17 cellular contexts compared by ENCODE assay signal in genomic region chr1:35561972-35562680, GRCh38. TPM values are rescaled to one million over a fixed set of nuclear protein-coding genes. Genes with fewer than 3 reads are reported as not detected.
A peak's percentile ranks its signal among the peaks of the same experiment; 100 is the strongest.
DNase-seq lines count a peak whose midpoint lies in the region; ATAC-seq and TF ChIP-seq lines count a peak whose summit lies in the region.
"Had no signal": no experiment of that assay in that cellular context is flagged by ENCODE, and none has a peak within 500 bp of the region (broad histone marks: within the 10 kb centered on the region; RNA-seq: fewer than 3 reads in every experiment).

No MANE protein-coding gene starts in this region.

- H3K27me3 ChIP-seq in CD4-positive, alpha-beta memory T cell (ENCODE audit: insufficient read depth, low read length): no peaks in the 10 kb centered on the region
- H3K27me3 ChIP-seq in dorsolateral prefrontal cortex (no peaks in the 10 kb centered on the region), osteoblast (ENCODE audit: insufficient read depth, low read length) (no peaks in the 10 kb centered on the region)
- H3K27me3 ChIP-seq: pancreas, right atrium auricular region, suprapubic skin had no signal

- no peaks in the 10 kb centered on the region for H3K9me3 Mint-ChIP-seq in CD4-positive, alpha-beta memory T cell
- H3K9me3 Mint-ChIP-seq: activated CD4-positive, alpha-beta T cell treated with anti-CD3 and anti-CD28 coated beads, Interleukin-2, amount 10 ng/mL, durations not matched to agents 24 days and 14 days; activated naive CD8-positive, alpha-beta T cell treated with anti-CD3 and anti-CD28 coated beads, Interleukin-2, amount 50 U/mL, for 24 hours; activated T-helper 2 cell treated with anti-CD3 and anti-CD28 coated beads, Interferon-gamma antibody, Interleukin-2, Interleukin-4, amounts not matched to agents 10 μg/mL and 5 μg/mL and 100 μg/mL, durations not matched to agents 14 hours and 24 hours and 36 hours had no signal

- CTCF ChIA-PET in CD4-positive, alpha-beta memory T cell (lab: Charles Lee; ENCODE audit: partially characterized antibody): interaction anchor here (0.8 to 5.2 kb wide), 7 partner anchors 23 to 360 kb away, joined by 3 to 69 read pairs (median 3); no protein-coding TSS in a partner anchor

- TF ChIP-seq CTCF in dorsolateral prefrontal cortex (IDR thresholded peaks at IDR 0.05 in 54 of 56, conservative IDR thresholded peaks at IDR 0.05 in 2 of 56; ENCODE audit: low read depth in 1 of 56, partially characterized antibody in 56 of 56) (no peak), osteoblast (IDR thresholded peaks at IDR 0.05; ENCODE audit: extremely low read depth, low read depth, low read length) (no peak)

- H3K27ac Mint-ChIP-seq in CD4-positive, alpha-beta memory T cell: peak overlapping the region in 5 of 7 donors; percentile 13 to 74 (median 50)
- H3K27ac Mint-ChIP-seq: activated CD4-positive, alpha-beta T cell treated with anti-CD3 and anti-CD28 coated beads, Interleukin-2, amount 10 ng/mL, durations not matched to agents 24 days and 14 days; activated naive CD8-positive, alpha-beta T cell treated with anti-CD3 and anti-CD28 coated beads, Interleukin-2, amount 50 U/mL, for 24 hours; activated T-helper 2 cell treated with anti-CD3 and anti-CD28 coated beads, Interferon-gamma antibody, Interleukin-2, Interleukin-4, amounts not matched to agents 10 μg/mL and 5 μg/mL and 100 μg/mL, durations not matched to agents 14 hours and 24 hours and 36 hours had no signal

- peak overlapping the region; percentile 41 for H3K4me2 ChIP-seq in osteoblast (ENCODE audit: insufficient read depth, low read length)
- H3K4me2 ChIP-seq: SK-N-SH had no signal

- peaks cover 15 to 52% (median 23%) of the 10 kb centered on the region in 4 donors for H3K4me1 Mint-ChIP-seq in CD4-positive, alpha-beta memory T cell

- peaks cover 25% of the 10 kb centered on the region for H3K79me2 ChIP-seq in osteoblast (ENCODE audit: insufficient read depth, low read length)

- peaks cover 17% of the 10 kb centered on the region for H3K4me1 ChIP-seq in CD4-positive, alpha-beta memory T cell (ENCODE audit: insufficient read depth, low read length)
- peaks cover 21% of the 10 kb centered on the region for H3K4me1 ChIP-seq in osteoblast (ENCODE audit: insufficient read depth, low read length)

- H3K4me3 ChIP-seq in CD4-positive, alpha-beta memory T cell (ENCODE audit: low read length in 2 of 2): no peak overlapping the region
- H3K4me3 ChIP-seq in dorsolateral prefrontal cortex: peak overlapping the region in 53 of 59 donors; percentile 2 to 100 (median 91)
- H3K4me3 ChIP-seq in osteoblast (ENCODE audit: insufficient read depth, low read length): no peak overlapping the region
- H3K4me3 ChIP-seq: left ventricle myocardium inferior, pancreas, right atrium auricular region, suprapubic skin had no signal

- H3K36me3 Mint-ChIP-seq in CD4-positive, alpha-beta memory T cell: peaks cover 5 to 46% of the 10 kb centered on the region in 2 donors

- peaks cover 7% of the 10 kb centered on the region for H3K36me3 ChIP-seq in CD4-positive, alpha-beta memory T cell (ENCODE audit: insufficient read depth, low read length)
- H3K36me3 ChIP-seq in KOPT-K1 (ENCODE audit: insufficient read depth, low read length): peaks cover 47% of the 10 kb centered on the region
- H3K36me3 ChIP-seq in osteoblast (ENCODE audit: insufficient read depth, low read length): peaks cover 27% of the 10 kb centered on the region
- H3K36me3 ChIP-seq: pancreas had no signal

- H3K27me3 Mint-ChIP-seq in CD4-positive, alpha-beta memory T cell: no peaks in the 10 kb centered on the region
- H3K27me3 Mint-ChIP-seq: activated CD4-positive, alpha-beta T cell treated with anti-CD3 and anti-CD28 coated beads, Interleukin-2, amount 10 ng/mL, durations not matched to agents 24 days and 14 days; activated naive CD8-positive, alpha-beta T cell treated with anti-CD3 and anti-CD28 coated beads, Interleukin-2, amount 50 U/mL, for 24 hours had no signal

- no peak overlapping the region for H3K27ac ChIP-seq in CD4-positive, alpha-beta memory T cell (ENCODE audit: low read depth, low read length)
- H3K27ac ChIP-seq in KOPT-K1 (ENCODE audit: low read depth, low read length, poor library complexity, severe bottlenecking) (peak overlapping the region; percentile 58), dorsolateral prefrontal cortex (peak overlapping the region in 34 of 59 donors; percentile 16 to 100 (median 98)), osteoblast (ENCODE audit: low read depth, low read length) (no peak overlapping the region)
- H3K27ac ChIP-seq: pancreas, right atrium auricular region, suprapubic skin had no signal

- intact Hi-C loops in CD4-positive, alpha-beta memory T cell (cut with micrococcal nuclease): loop anchor here (10.0 kb wide), 1 partner anchor 83 kb away; the partner anchor contains the start of gene PSMB2
- intact Hi-C loops in dorsolateral prefrontal cortex (cut with DNase I): loop anchor here in 1 of 2 donors (2.0 kb wide), 1 partner anchor 369 kb away; the partner anchor contains the start of gene SFPQ
- intact Hi-C loops in Right ventricle myocardium superior (cut with DNase I): loop anchor here (5.0 to 10.0 kb wide), 3 partner anchors 110 to 357 kb away; no protein-coding TSS in a partner anchor

- no peak overlapping the region for H2AFZ ChIP-seq in osteoblast (ENCODE audit: low read length)

- H4K20me1 ChIP-seq in osteoblast (ENCODE audit: insufficient read depth, low read length): peaks cover 62% of the 10 kb centered on the region

- no peak overlapping the region for H3K4me3 Mint-ChIP-seq in CD4-positive, alpha-beta memory T cell
- H3K4me3 Mint-ChIP-seq: activated CD4-positive, alpha-beta T cell treated with anti-CD3 and anti-CD28 coated beads, Interleukin-2, amount 10 ng/mL, durations not matched to agents 24 days and 14 days; activated naive CD8-positive, alpha-beta T cell treated with anti-CD3 and anti-CD28 coated beads, Interleukin-2, amount 50 U/mL, for 24 hours had no signal

- no peak for DNase-seq in CD4-positive, alpha-beta memory T cell
- DNase-seq in dorsolateral prefrontal cortex (no peak), osteoblast (ENCODE audit: insufficient read length, low spot score, missing footprints) (no peak), Right ventricle myocardium superior (no peak)
- DNase-seq: activated CD4-positive, alpha-beta T cell treated with anti-CD3 and anti-CD28 coated beads, Interleukin-2, amount 10 ng/mL, durations not matched to agents 24 days and 14 days; activated naive CD8-positive, alpha-beta T cell treated with anti-CD3 and anti-CD28 coated beads, Interleukin-2, amount 50 U/mL, for 24 hours; left ventricle myocardium inferior; stimulated activated naive CD4-positive, alpha-beta T cell had no signal

- POLR2A ChIA-PET in CD4-positive, alpha-beta memory T cell (lab: Charles Lee; ENCODE audit: partially characterized antibody): interaction anchor here (0.7 to 1.8 kb wide), 5 partner anchors 16 to 207 kb away, joined by 3 to 8 read pairs (median 3); partner anchors contain the start of gene CLSPN

- no peaks in the 10 kb centered on the region for H3K9me3 ChIP-seq in CD4-positive, alpha-beta memory T cell (ENCODE audit: control insufficient read depth in 1 of 2, low read length in 2 of 2)
- H3K9me3 ChIP-seq in KOPT-K1 (ENCODE audit: insufficient read depth, low read length, poor library complexity, severe bottlenecking) (no peaks in the 10 kb centered on the region), osteoblast (ENCODE audit: low read depth, low read length) (no peaks in the 10 kb centered on the region)
- H3K9me3 ChIP-seq: left ventricle myocardium inferior, pancreas, right atrium auricular region, SK-N-SH, suprapubic skin had no signal

- ATAC-seq in Right ventricle myocardium superior (ENCODE audit: poor library complexity) (no peak), HG03045 (IDR thresholded peaks at IDR 0.05; ENCODE audit: unreplicated experiment) (no peak), HG02588 (IDR thresholded peaks at IDR 0.05; ENCODE audit: unreplicated experiment) (no peak)
- ATAC-seq: activated naive CD8-positive, alpha-beta T cell treated with anti-CD3 and anti-CD28 coated beads, Interleukin-2, amount 50 U/mL, for 24 hours; pancreas had no signal

RNA-seq across cellular contexts. Expression of gene NCDN, which starts 4.5 kb away (rescaled TPM):
- 10 to 100 TPM; 29.7 to 32.2 TPM for total RNA-seq in CD4-positive, alpha-beta memory T cell
- 10 to 100 TPM; 13.4 to 18.4 TPM for polyA plus RNA-seq in CD4-positive, alpha-beta memory T cell
- total RNA-seq in dorsolateral prefrontal cortex: 100 to 1,000 TPM; 209 to 881 (median 618) TPM
- total RNA-seq in osteoblast: 25.9 and 30.0 TPM in 2 replicates
- total RNA-seq in Right ventricle myocardium superior: 20.3 TPM

RNA-seq across cellular contexts. Expression of gene KIAA0319L, which starts 4.9 kb away (rescaled TPM):
- 10 to 100 TPM; 79.4 to 82.9 TPM for total RNA-seq in CD4-positive, alpha-beta memory T cell
- polyA plus RNA-seq in CD4-positive, alpha-beta memory T cell: 10 to 100 TPM; 12.7 to 29.2 TPM
- 100 to 1,000 TPM in 10 of 120 experiments, 10 to 100 TPM in 110; 66.0 to 125 (median 85.3) TPM for total RNA-seq in dorsolateral prefrontal cortex
- total RNA-seq in osteoblast: 44.9 and 48.9 TPM in 2 replicates
- total RNA-seq in Right ventricle myocardium superior: 62.1 TPM

RNA-seq across cellular contexts. Expression of gene TFAP2E, which starts 11.0 kb away (rescaled TPM):
- total RNA-seq in CD4-positive, alpha-beta memory T cell: 1 to 10 TPM; 2.3 to 2.9 TPM
- polyA plus RNA-seq in CD4-positive, alpha-beta memory T cell: under 1 TPM in 1 of 2 donors, not detected in 1; 0.23 TPM
- total RNA-seq in dorsolateral prefrontal cortex (10 to 100 TPM in 48 of 120 experiments, 1 to 10 TPM in 72; 2.8 to 21.5 (median 9.1) TPM), osteoblast (under 0.01 and 0.29 TPM in 2 replicates), Right ventricle myocardium superior (0.27 TPM)
- total RNA-seq: glomerular endothelial cell, right atrium auricular region had no signal

Comparison
In these comparisons a context has a peak if more than half of its experiments do, and no peak if none do; other contexts are left out.
1. H3K27ac ChIP-seq: peak in KOPT-K1 (single experiment) and dorsolateral prefrontal cortex (34 of 59); none in CD4-positive, alpha-beta memory T cell (single experiment) and osteoblast (single experiment).
2. H3K4me3 ChIP-seq: peak in dorsolateral prefrontal cortex (53 of 59); none in CD4-positive, alpha-beta memory T cell (0 of 2) and osteoblast (single experiment).